ENCODE assay signal across 8 cellular contexts in the genomic region with DNA sequence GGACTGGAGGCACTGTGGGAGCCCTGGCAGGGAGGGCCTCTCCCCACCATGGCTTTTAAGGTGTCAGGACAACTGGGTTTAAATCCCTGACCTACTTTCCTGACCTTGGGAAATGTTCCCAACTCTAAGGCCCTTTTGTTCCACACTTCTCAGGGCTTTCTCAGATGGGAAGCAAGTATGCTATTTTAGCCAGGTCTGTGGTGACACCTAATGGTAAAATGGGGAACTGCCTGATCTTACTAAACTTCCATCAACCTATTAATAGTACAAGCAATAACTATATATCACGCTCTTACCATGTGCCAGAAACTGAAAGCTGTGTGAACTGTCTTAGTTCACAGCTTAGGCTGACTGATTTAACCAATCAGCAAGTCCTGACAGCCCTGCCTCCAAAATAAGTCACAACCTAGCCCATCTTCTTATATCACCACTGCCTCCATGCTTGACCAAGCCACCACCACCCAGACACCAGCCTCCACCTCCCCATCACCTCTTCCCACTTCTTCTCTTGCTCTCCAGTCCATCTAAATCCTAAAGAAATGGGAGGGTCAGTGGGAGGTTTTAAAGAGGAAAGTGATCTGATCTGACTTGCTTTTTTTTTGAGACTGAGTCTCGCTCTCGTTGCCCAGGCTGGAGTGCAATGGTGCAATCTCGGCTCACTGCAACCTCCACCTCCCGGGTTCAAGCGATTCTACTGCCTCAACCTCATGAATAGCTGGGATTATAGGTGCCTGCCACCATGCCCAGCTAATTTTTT. TPM values are rescaled to one million over a fixed set of nuclear protein-coding genes. Genes with fewer than 3 reads are reported as not detected.
DNase-seq lines count a peak whose midpoint lies in the region; ATAC-seq, FAIRE-seq and TF ChIP-seq lines count a peak whose summit lies in the region.

No MANE protein-coding gene starts in this region.

- H3K27ac ChIP-seq in caudate nucleus (ENCODE audit: low read depth, low read length) (no peak overlapping the region), kidney (ENCODE audit: low read depth in 2 of 2, low read length in 2 of 2) (no peak overlapping the region)

- H3K4me1 ChIP-seq in kidney (ENCODE audit: control insufficient read depth in 1 of 2, insufficient read depth in 1 of 2, low read depth in 1 of 2, low read length in 2 of 2), result no peaks in the 10 kb centered on the region

- peak overlapping the region in 1 of 2 donors; percentile 3 for H3K9ac ChIP-seq in kidney (ENCODE audit: low read length in 2 of 2)

- H3K9me3 ChIP-seq in kidney (ENCODE audit: control insufficient read depth in 1 of 2, low read length in 2 of 2), result no peaks in the 10 kb centered on the region

- peak; percentile 58 for DNase-seq in AG09309 (ENCODE audit: low read depth)
- peak; percentile 63 for DNase-seq in NCI-H2029 (lab: John Stamatoyannopoulos, UW)
- peak; percentile 87 for DNase-seq in SW480 (ENCODE audit: low spot score)
- DNase-seq in caudate nucleus (lab: John Stamatoyannopoulos, UW), result peak in 35 of 61 donors; percentile 5 to 88 (median 30)
- no peak for DNase-seq in kidney
- DNase-seq in stimulated activated CD4-positive, alpha-beta T cell treated with anti-CD3 and anti-CD28 coated beads, TNF-alpha, amount 100 ng/mL, for 24 hours (ENCODE audit: low read depth in 3 of 3), result peak in 2 of 3 experiments; percentile 15 to 52

- ATAC-seq in GM18505 (IDR thresholded peaks at IDR 0.05; ENCODE audit: unreplicated experiment) (peak; percentile 82), HG03066 (IDR thresholded peaks at IDR 0.05; ENCODE audit: low read depth, unreplicated experiment) (peak; percentile 65)

- TF ChIP-seq CTCF in AG09309 (IDR thresholded peaks at IDR 0.05; ENCODE audit: control insufficient read depth, insufficient read depth, low read depth, low read length, missing control alignments) (peak; percentile 77), kidney (IDR thresholded peaks at IDR 0.05; ENCODE audit: borderline replicate concordance, extremely low read depth, insufficient read depth) (peak; percentile 92)

- peak; percentile 81 for FAIRE-seq in kidney (lab: Jason Lieb, UNC)

- intact Hi-C loops in kidney (cut with DNase I), result loop anchor here (5.0 kb wide), 1 partner anchor 267 kb away; no protein-coding TSS in a partner anchor

- H3K36me3 ChIP-seq in kidney (ENCODE audit: control insufficient read depth in 1 of 2, insufficient read depth in 2 of 2, low read length in 2 of 2), result no peaks in the 10 kb centered on the region

- no peak for TF ChIP-seq POLR2A in GM18505 (IDR thresholded peaks at IDR 0.05; ENCODE audit: borderline replicate concordance, extremely low read depth, insufficient read depth, insufficient read length)

- H3K4me3 ChIP-seq in AG09309 (ENCODE audit: control insufficient read depth, low read depth, low read length), result no peak overlapping the region
- H3K4me3 ChIP-seq in kidney (ENCODE audit: low read length in 2 of 2), result no peak overlapping the region

RNA-seq across cellular contexts. Expression of a gene that starts 6.9 kb away (rescaled TPM):
- 76.1 TPM for total RNA-seq in kidney
- polyA plus RNA-seq in kidney (ENCODE audit: insufficient read depth, low read depth, low replicate concordance), result 106 TPM

RNA-seq across cellular contexts. Expression of a gene that starts 13.5 kb away (rescaled TPM):
- 0.25 TPM for total RNA-seq in kidney
- not detected for polyA plus RNA-seq in kidney (ENCODE audit: insufficient read depth, low read depth, low replicate concordance)
